ENCODE assay signal across 24 cellular contexts in the genomic region with DNA sequence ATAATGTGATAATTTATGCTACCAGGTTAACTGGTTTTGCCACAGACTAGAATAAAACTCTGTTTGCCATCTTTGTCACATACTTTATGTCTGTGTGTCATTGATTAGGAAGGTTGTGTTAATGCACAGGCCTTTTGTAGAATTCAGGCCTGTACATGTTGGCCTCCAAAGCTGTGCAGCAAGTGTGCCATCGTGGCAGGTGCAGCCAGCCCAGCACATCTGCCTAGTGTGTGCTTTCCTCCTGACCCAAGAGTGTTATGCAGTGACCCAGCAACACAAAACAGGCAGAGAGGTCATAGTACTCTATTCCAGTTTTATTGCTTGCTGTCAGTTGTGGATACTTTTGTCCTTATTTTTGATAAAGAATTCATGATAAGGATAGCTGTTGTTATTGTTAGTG. TPM values are rescaled to one million over a fixed set of nuclear protein-coding genes. Genes with fewer than 3 reads are reported as not detected.
DNase-seq lines count a peak whose midpoint lies in the region; ATAC-seq, FAIRE-seq and TF ChIP-seq lines count a peak whose summit lies in the region.
"Had no signal": no experiment of that assay in that cellular context is flagged by ENCODE, and none has a peak within 500 bp of the region (broad histone marks: within the 10 kb centered on the region; RNA-seq: fewer than 3 reads in every experiment).

No MANE protein-coding gene starts in this region.

- H3K27ac Mint-ChIP-seq in mesothelial cell of epicardium = no peak overlapping the region

- H3K4me1 Mint-ChIP-seq in mesothelial cell of epicardium = peaks cover 13% of the 10 kb centered on the region

- no peaks in the 10 kb centered on the region for H3K9me3 Mint-ChIP-seq in mesothelial cell of epicardium
- H3K9me3 Mint-ChIP-seq: stimulated activated naive CD8-positive, alpha-beta T cell treated with anti-CD3 and anti-CD28 coated beads, Interleukin-15, amount 100 ng/mL, for 72 hours; type B pancreatic cell had no signal

- ATAC-seq in PC-3 = no peak
- ATAC-seq in GM21737 (IDR thresholded peaks at IDR 0.05; ENCODE audit: unreplicated experiment) = no peak
- ATAC-seq: stimulated activated naive CD8-positive, alpha-beta T cell treated with anti-CD3 and anti-CD28 coated beads, Interleukin-15, amount 100 ng/mL, for 72 hours; T-helper 17 cell had no signal

- H3K9me1 ChIP-seq in keratinocyte (ENCODE audit: control insufficient read depth, extremely low read depth, insufficient read depth, low read length) = no peaks in the 10 kb centered on the region

- DNase-seq in DMS 273 (lab: John Stamatoyannopoulos, UW; ENCODE audit: unreplicated experiment) = peak; percentile 49
- no peak for DNase-seq in DMS 273 treated with DMSO at 0.1 percent for 48 hours (lab: John Stamatoyannopoulos, UW)
- no peak for DNase-seq in PC-3
- DNase-seq in keratinocyte (ENCODE audit: low read depth, low spot score) = no peak
- no peak for DNase-seq in mesothelial cell of epicardium (ENCODE audit: low spot score in 2 of 2, unreplicated experiment in 2 of 2)
- no peak for DNase-seq in ascending aorta (ENCODE audit: low spot score in 2 of 2)
- DNase-seq: activated CD4-positive, alpha-beta T cell treated with anti-CD3 and anti-CD28 coated beads, Interleukin-2, amount 50 U/mL, for 1 hour; activated gamma-delta T cell; adrenal gland; AML-193; dorsolateral prefrontal cortex; midbrain; NCI-H1092 treated with DMSO at 0.1 percent for 48 hours; NCI-H226; stimulated activated CD4-positive, alpha-beta T cell treated with anti-CD3 and anti-CD28 coated beads, Interleukin-4, amount 100 ng/mL, for 1 hour; stimulated activated naive CD8-positive, alpha-beta T cell treated with anti-CD3 and anti-CD28 coated beads, Interleukin-15, amount 100 ng/mL, for 72 hours; T-helper 17 cell had no signal

- peaks cover 5% of the 10 kb centered on the region; the same call in 1 of the 2 replicates for H3F3A ChIP-seq in Loucy (ENCODE audit: low read depth)
- H3F3A ChIP-seq in PC-3 (ENCODE audit: low read length, unreplicated experiment) = no peaks in the 10 kb centered on the region

- H2AFZ ChIP-seq in Loucy (ENCODE audit: low read length) (no peak overlapping the region), PC-3 (ENCODE audit: low read length) (no peak overlapping the region), keratinocyte (ENCODE audit: control insufficient read depth, low read length) (no peak overlapping the region)

- H3K4me3 ChIP-seq in Loucy (ENCODE audit: low read length, poor library complexity, severe bottlenecking) (peak overlapping the region; percentile 97), PC-3 (ENCODE audit: low read length) (no peak overlapping the region), keratinocyte (ENCODE audit: control insufficient read depth in 2 of 3, extremely low read depth in 1 of 3, insufficient read depth in 2 of 3, low read depth in 1 of 3, low read length in 3 of 3) (no peak overlapping the region), ascending aorta (no peak overlapping the region)
- H3K4me3 ChIP-seq: adrenal gland, dorsolateral prefrontal cortex, prostate gland, SJSA1, smooth muscle cell had no signal

- POLR2A ChIA-PET in PC-3 (lab: Charles Lee; ENCODE audit: unreplicated experiment) = no interaction called here

- H3K36me3 ChIP-seq in Loucy (ENCODE audit: insufficient read depth, low read length) = no peaks in the 10 kb centered on the region
- peaks cover 13% of the 10 kb centered on the region for H3K36me3 ChIP-seq in PC-3 (ENCODE audit: low read depth, low read length)
- H3K36me3 ChIP-seq in keratinocyte (ENCODE audit: control insufficient read depth in 2 of 2, extremely low read depth in 1 of 2, insufficient read depth in 2 of 2, low read length in 2 of 2) = peaks cover 0 to 5% of the 10 kb centered on the region in 2 experiments
- H3K36me3 ChIP-seq in ascending aorta = no peaks in the 10 kb centered on the region
- H3K36me3 ChIP-seq: adrenal gland, prostate gland had no signal

- H3K27me3 ChIP-seq in Loucy (ENCODE audit: insufficient read depth, low read length, poor library complexity, severe bottlenecking) = no peaks in the 10 kb centered on the region
- H3K27me3 ChIP-seq in PC-3 (ENCODE audit: low read length) = no peaks in the 10 kb centered on the region
- no peaks in the 10 kb centered on the region for H3K27me3 ChIP-seq in keratinocyte (ENCODE audit: control insufficient read depth, extremely low read depth, insufficient read depth, low read length)
- H3K27me3 ChIP-seq in ascending aorta = no peaks in the 10 kb centered on the region
- H3K27me3 ChIP-seq: adrenal gland, dorsolateral prefrontal cortex, SJSA1 had no signal

- H3K36me3 Mint-ChIP-seq in mesothelial cell of epicardium = no peaks in the 10 kb centered on the region
- H3K36me3 Mint-ChIP-seq: type B pancreatic cell had no signal

- BruUV-seq in PC-3 (replicated peaks; lab: Mats Ljungman, UMichigan) = no TSS peak

- FAIRE-seq in keratinocyte (lab: Jason Lieb, UNC) = peak; percentile 26

- no peak overlapping the region for H3K4me3 Mint-ChIP-seq in mesothelial cell of epicardium
- H3K4me3 Mint-ChIP-seq: stimulated activated naive CD8-positive, alpha-beta T cell treated with anti-CD3 and anti-CD28 coated beads, Interleukin-15, amount 100 ng/mL, for 72 hours; type B pancreatic cell had no signal

- H3K27ac ChIP-seq in PC-3 (ENCODE audit: low read length) (no peak overlapping the region), keratinocyte (ENCODE audit: control insufficient read depth, insufficient read depth, low read length) (peak overlapping the region; percentile 52), ascending aorta (no peak overlapping the region)
- H3K27ac ChIP-seq: 22Rv1, adrenal gland, dorsolateral prefrontal cortex, SJSA1 had no signal

- H3K79me2 ChIP-seq in Loucy (ENCODE audit: insufficient read depth, low read length) (peaks cover 83% of the 10 kb centered on the region), PC-3 (ENCODE audit: low read length) (peaks cover 85% of the 10 kb centered on the region), keratinocyte (ENCODE audit: control insufficient read depth, insufficient read depth, low read length) (peaks cover 67% of the 10 kb centered on the region)

- no peaks in the 10 kb centered on the region for H3K9me3 ChIP-seq in Loucy (ENCODE audit: insufficient read depth, low read depth, low read length)
- no peaks in the 10 kb centered on the region; the same call in 1 of the 2 replicates for H3K9me3 ChIP-seq in PC-3 (ENCODE audit: low read length)
- H3K9me3 ChIP-seq in keratinocyte (ENCODE audit: control insufficient read depth, low read depth, low read length) = no peaks in the 10 kb centered on the region
- no peaks in the 10 kb centered on the region for H3K9me3 ChIP-seq in ascending aorta
- H3K9me3 ChIP-seq: adrenal gland, prostate gland, SJSA1 had no signal

- H3K4me2 ChIP-seq in Loucy (ENCODE audit: low read depth, low read length, poor library complexity, severe bottlenecking) (peak overlapping the region; percentile 94), PC-3 (ENCODE audit: low read length) (0 out of 2 replicates have a peak overlapping the region, but pooled peaks have one; percentile 28), keratinocyte (ENCODE audit: control insufficient read depth, extremely low read depth, insufficient read depth, low read depth, low read length) (peak overlapping the region; percentile 61)
- H3K4me2 ChIP-seq: smooth muscle cell had no signal

- dilution Hi-C loops in keratinocyte (cut with MboI; ENCODE audit: extremely low pct_ligation_motif_present, low sequenced_read_pairs) = no loop called here

- intact Hi-C loops in PC-3 (cut with micrococcal nuclease) (loop anchor here (10.0 kb wide), 4 partner anchors 80 to 380 kb away; partner anchors contain the start of gene AGPAT4), ascending aorta (cut with DNase I) (no loop called here)

- H3K9ac ChIP-seq in Loucy (ENCODE audit: low read depth, low read length, poor library complexity, severe bottlenecking) (no peak overlapping the region), PC-3 (ENCODE audit: low read length) (no peak overlapping the region), keratinocyte (ENCODE audit: control insufficient read depth, extremely low read depth, insufficient read depth, low read length) (no peak overlapping the region)

- TF ChIP-seq CTCF in Loucy (conservative IDR thresholded peaks at IDR 0.05; ENCODE audit: low read length) (no peak), PC-3 (conservative IDR thresholded peaks at IDR 0.05; ENCODE audit: low read depth, low read length) (no peak), keratinocyte (optimal IDR thresholded peaks at IDR 0.05 in 1 of 3, IDR thresholded peaks at IDR 0.05 in 1 of 3, conservative IDR thresholded peaks at IDR 0.05 in 1 of 3; ENCODE audit: extremely low read depth in 1 of 3, insufficient read depth in 2 of 3, low read length in 3 of 3) (no peak), mesothelial cell of epicardium (IDR thresholded peaks at IDR 0.05; ENCODE audit: unreplicated experiment) (no peak), ascending aorta (IDR thresholded peaks at IDR 0.05) (no peak)

- CTCF ChIA-PET in PC-3 (lab: Charles Lee) = no interaction called here

- no peaks in the 10 kb centered on the region for H3K27me3 Mint-ChIP-seq in mesothelial cell of epicardium (ENCODE audit: low read depth)
- H3K27me3 Mint-ChIP-seq: stimulated activated naive CD8-positive, alpha-beta T cell treated with anti-CD3 and anti-CD28 coated beads, Interleukin-15, amount 100 ng/mL, for 72 hours; T-helper 17 cell; type B pancreatic cell had no signal

- H3K4me1 ChIP-seq in Loucy (ENCODE audit: insufficient read depth, low read length, poor library complexity, severe bottlenecking) (peaks cover 32% of the 10 kb centered on the region), PC-3 (ENCODE audit: insufficient read depth, low read length) (peaks cover 18% of the 10 kb centered on the region), keratinocyte (ENCODE audit: control insufficient read depth, extremely low read depth, insufficient read depth, low read length) (peaks cover 31% of the 10 kb centered on the region), ascending aorta (peaks cover 2 to 11% of the 10 kb centered on the region in 2 donors)

- H4K20me1 ChIP-seq in Loucy (ENCODE audit: insufficient read depth, low read length, poor library complexity, severe bottlenecking) (peaks cover 72% of the 10 kb centered on the region), PC-3 (ENCODE audit: low read length) (0 out of 2 replicates have a peak, but pooled peaks cover 13% of the 10 kb centered on the region), keratinocyte (ENCODE audit: control insufficient read depth, extremely low read depth, insufficient read depth, low read length) (no peaks in the 10 kb centered on the region)

- no peaks in the 10 kb centered on the region for H3K9me2 ChIP-seq in Loucy (replicated peaks; ENCODE audit: low read depth, low read length)
- no peaks in the 10 kb centered on the region for H3K9me2 ChIP-seq in PC-3 (replicated peaks; ENCODE audit: low read length)

RNA-seq across cellular contexts. Expression of gene MAP3K4, which starts 3.7 kb away (rescaled TPM):
- total RNA-seq in PC-3 (2014; rRNA removed) = 24.9 and 27.9 TPM in 2 replicates
- 9.0 to 12.8 TPM (median 11.8 TPM) in 3 replicates for polyA plus RNA-seq in keratinocyte
- 16.1 TPM for polyA plus RNA-seq in keratinocyte (2011; ENCODE audit: low read depth)
- polyA plus RNA-seq in keratinocyte (2011; cell fraction: cytosol; rRNA removed) = 6.2 and 8.5 TPM in 2 replicates
- polyA plus RNA-seq in keratinocyte (2011; cell fraction: nucleus; rRNA removed) = 22.1 and 25.2 TPM in 2 replicates
- 12.7 and 14.7 TPM in 2 replicates for polyA plus RNA-seq in keratinocyte (2012; ENCODE audit: low replicate concordance)
- polyA minus RNA-seq in keratinocyte = 8.5 to 23.7 TPM (median 14.8 TPM) in 3 replicates
- polyA minus RNA-seq in keratinocyte (2011; cell fraction: cytosol; rRNA and poly(A)+ RNA removed) = 13.8 TPM
- polyA minus RNA-seq in keratinocyte (2011; cell fraction: nucleus; rRNA and poly(A)+ RNA removed) = 18.1 and 35.6 TPM in 2 replicates
- total RNA-seq in mesothelial cell of epicardium = 53.6 to 62.6 TPM (median 59.8 TPM) in 3 replicates
- 14.9 TPM for total RNA-seq in ascending aorta

Comparison
In these comparisons a context has a peak if more than half of its experiments do, and no peak if none do; other contexts are left out.
1. H3K4me2 ChIP-seq: peak in every context shown above with its lines; median percentile 94 in Loucy; 61 in keratinocyte; 28 in PC-3.